18 cellular contexts compared by ENCODE assay signal in genomic region chr12:112468041-112468440, GRCh38. TPM values are rescaled to one million over a fixed set of nuclear protein-coding genes. Genes with fewer than 3 reads are reported as not detected.
DNase-seq lines count a peak whose midpoint lies in the region; TF ChIP-seq lines count a peak whose summit lies in the region.
"Had no signal": no experiment of that assay in that cellular context is flagged by ENCODE, and none has a peak within 500 bp of the region (broad histone marks: within the 10 kb centered on the region; RNA-seq: fewer than 3 reads in every experiment).

No MANE protein-coding gene starts in this region.

- H3K27ac Mint-ChIP-seq in activated CD4-positive, alpha-beta T cell treated with anti-CD3 and anti-CD28 coated beads, Interleukin-2, amount 10 ng/mL, durations not matched to agents 24 days and 14 days = peak overlapping the region; percentile 22
- peak overlapping the region in 4 of 5 experiments; percentile 5 to 76 (median 22) for H3K27ac Mint-ChIP-seq in brain
- peak overlapping the region; percentile 22 for H3K27ac Mint-ChIP-seq in neural crest cell (ENCODE audit: unreplicated experiment)
- H3K27ac Mint-ChIP-seq: CD4-positive, alpha-beta T cell had no signal

- peaks cover 5% of the 10 kb centered on the region for H3K4me1 Mint-ChIP-seq in activated CD4-positive, alpha-beta T cell treated with anti-CD3 and anti-CD28 coated beads, Interleukin-2, amount 10 ng/mL, durations not matched to agents 24 days and 14 days
- H3K4me1 Mint-ChIP-seq in brain (peaks cover 23% of the 10 kb centered on the region), neural crest cell (peaks cover 15% of the 10 kb centered on the region)

- H3K27me3 Mint-ChIP-seq in activated CD4-positive, alpha-beta T cell treated with anti-CD3 and anti-CD28 coated beads, Interleukin-2, amount 10 ng/mL, durations not matched to agents 24 days and 14 days = no peaks in the 10 kb centered on the region
- H3K27me3 Mint-ChIP-seq in brain (no peaks in the 10 kb centered on the region), neural crest cell (ENCODE audit: low read depth) (no peaks in the 10 kb centered on the region)
- H3K27me3 Mint-ChIP-seq: CD4-positive, alpha-beta T cell had no signal

- peaks cover 41% of the 10 kb centered on the region for H3K36me3 Mint-ChIP-seq in activated CD4-positive, alpha-beta T cell treated with anti-CD3 and anti-CD28 coated beads, Interleukin-2, amount 10 ng/mL, durations not matched to agents 24 days and 14 days (ENCODE audit: low read depth)
- peaks cover 31% of the 10 kb centered on the region for H3K36me3 Mint-ChIP-seq in brain
- peaks cover 4% of the 10 kb centered on the region for H3K36me3 Mint-ChIP-seq in neural crest cell (ENCODE audit: low read depth)

- no peak overlapping the region for H3K4me3 Mint-ChIP-seq in activated CD4-positive, alpha-beta T cell treated with anti-CD3 and anti-CD28 coated beads, Interleukin-2, amount 10 ng/mL, durations not matched to agents 24 days and 14 days
- H3K4me3 Mint-ChIP-seq in brain = no peak overlapping the region
- H3K4me3 Mint-ChIP-seq in neural crest cell = no peak overlapping the region
- H3K4me3 Mint-ChIP-seq: CD4-positive, alpha-beta T cell had no signal

- no peaks in the 10 kb centered on the region for H3K9me3 Mint-ChIP-seq in activated CD4-positive, alpha-beta T cell treated with anti-CD3 and anti-CD28 coated beads, Interleukin-2, amount 10 ng/mL, durations not matched to agents 24 days and 14 days
- no peaks in the 10 kb centered on the region for H3K9me3 Mint-ChIP-seq in brain
- H3K9me3 Mint-ChIP-seq in neural crest cell = no peaks in the 10 kb centered on the region
- H3K9me3 Mint-ChIP-seq: CD4-positive, alpha-beta T cell had no signal

- DNase-seq in activated CD4-positive, alpha-beta T cell treated with anti-CD3 and anti-CD28 coated beads, Interleukin-2, amount 10 ng/mL, durations not matched to agents 24 days and 14 days = no peak
- no peak for DNase-seq in activated CD4-positive, alpha-beta T cell treated with anti-CD3 and anti-CD28 coated beads for 4 hours
- peak; percentile 62 for DNase-seq in NCI-H69 (lab: John Stamatoyannopoulos, UW)
- DNase-seq in neural crest cell (ENCODE audit: low read depth, low spot score) = no peak
- DNase-seq in SK-N-DZ (ENCODE audit: low spot score) = no peak
- no peak for DNase-seq in RPMI8226
- DNase-seq: CD4-positive, alpha-beta T cell; IMR-90; KG1; MG63; NCI-H1105 treated with DMSO at 0.1 percent for 48 hours; NCI-H1694; NCI-H2029 treated with DMSO at 0.1 percent for 48 hours; NCI-H446; NCI-H524 treated with DMSO at 0.1 percent for 48 hours; NCI-H82; SHP77 treated with DMSO at 0.1 percent for 48 hours had no signal

- TF ChIP-seq CTCF in brain (conservative IDR thresholded peaks at IDR 0.05) (no peak), neural crest cell (conservative IDR thresholded peaks at IDR 0.05) (no peak)

- intact Hi-C loops in activated CD4-positive, alpha-beta T cell treated with anti-CD3 and anti-CD28 coated beads, Interleukin-2, amount 10 ng/mL, durations not matched to agents 24 days and 14 days (cut with micrococcal nuclease) = no loop called here

RNA-seq across cellular contexts. Expression of gene PTPN11, which starts 49.3 kb away (rescaled TPM):
- 173 and 177 TPM in 2 replicates for total RNA-seq in activated CD4-positive, alpha-beta T cell treated with anti-CD3 and anti-CD28 coated beads, Interleukin-2, amount 10 ng/mL, durations not matched to agents 24 days and 14 days
- 32.7 TPM for polyA plus RNA-seq in brain (ENCODE audit: insufficient read depth, low read depth, low replicate concordance)
- 91.8 and 92.1 TPM in 2 replicates for total RNA-seq in neural crest cell
- 48.0 and 54.3 TPM in 2 replicates for polyA plus RNA-seq in SK-N-DZ (2014; cell fraction: cytosol; rRNA removed)
- 26.6 and 30.2 TPM in 2 replicates for polyA plus RNA-seq in SK-N-DZ (2014; cell fraction: nucleus; rRNA removed)

RNA-seq across cellular contexts. Expression of gene RPL6, which starts 58.6 kb away (rescaled TPM):
- total RNA-seq in activated CD4-positive, alpha-beta T cell treated with anti-CD3 and anti-CD28 coated beads, Interleukin-2, amount 10 ng/mL, durations not matched to agents 24 days and 14 days = 1,820 and 1,848 TPM in 2 replicates
- 885 TPM for polyA plus RNA-seq in brain (ENCODE audit: insufficient read depth, low read depth, low replicate concordance)
- total RNA-seq in neural crest cell = 1,997 and 2,075 TPM in 2 replicates
- polyA plus RNA-seq in SK-N-DZ (2014; cell fraction: cytosol; rRNA removed) = 3,314 and 3,586 TPM in 2 replicates
- polyA plus RNA-seq in SK-N-DZ (2014; cell fraction: nucleus; rRNA removed) = 2,205 and 2,265 TPM in 2 replicates
